Comparison of ENCODE assay signal across 7 cellular contexts in genomic region chr2:111838992-111839391, GRCh38. TPM values are rescaled to one million over a fixed set of nuclear protein-coding genes. Genes with fewer than 3 reads are reported as not detected.
DNase-seq lines count a peak whose midpoint lies in the region; ATAC-seq and TF ChIP-seq lines count a peak whose summit lies in the region.
"Not testable (repeated sequence)": the region's sequence is repeated elsewhere in the genome, so short reads cannot be mapped to it uniquely, and the experiment has no call there.

No MANE protein-coding gene starts in this region.

- peaks cover 68% of the 10 kb centered on the region for H3K36me3 Mint-ChIP-seq in CD4-positive, alpha-beta T cell (ENCODE audit: low read depth)
- H3K36me3 Mint-ChIP-seq in activated CD4-positive, alpha-beta T cell treated with anti-CD3 and anti-CD28 coated beads for 36 hours (ENCODE audit: low read depth): peaks cover 19% of the 10 kb centered on the region
- H3K36me3 Mint-ChIP-seq in activated T-helper 1 cell treated with anti-CD3 and anti-CD28 coated beads, Interleukin-12 subunit alpha, Interleukin-12 subunit beta, Interleukin-2, Interleukin-4 antibody, amounts not matched to agents 30 ng/mL and 10 ng/mL and 1 ng/mL, durations not matched to agents 14 hours and 24 hours and 36 hours (ENCODE audit: low read depth): peaks cover 31% of the 10 kb centered on the region
- H3K36me3 Mint-ChIP-seq in chondrocyte (ENCODE audit: low read depth): not testable (repeated sequence)
- H3K36me3 Mint-ChIP-seq in mesothelial cell of epicardium: peaks cover 18% of the 10 kb centered on the region
- peaks cover 13% of the 10 kb centered on the region for H3K36me3 Mint-ChIP-seq in osteocyte (ENCODE audit: unreplicated experiment)

- CTCF ChIA-PET in CD4-positive, alpha-beta T cell (lab: Charles Lee); activated CD4-positive, alpha-beta T cell treated with anti-CD3 and anti-CD28 coated beads for 36 hours (lab: Charles Lee): not testable (repeated sequence)

- not testable (repeated sequence) for H3K9me3 ChIP-seq in CD4-positive, alpha-beta T cell (ENCODE audit: control insufficient read depth, low read length)

- intact Hi-C loops in CD4-positive, alpha-beta T cell (cut with DNase I, micrococcal nuclease); activated CD4-positive, alpha-beta T cell treated with anti-CD3 and anti-CD28 coated beads for 36 hours (cut with DNase I, micrococcal nuclease); activated T-helper 1 cell treated with anti-CD3 and anti-CD28 coated beads, Interleukin-12 subunit alpha, Interleukin-12 subunit beta, Interleukin-2, Interleukin-4 antibody, amounts not matched to agents 30 ng/mL and 10 ng/mL and 1 ng/mL, durations not matched to agents 14 hours and 24 hours and 36 hours (cut with micrococcal nuclease): not testable (repeated sequence)

- POLR2A ChIA-PET in CD4-positive, alpha-beta T cell (lab: Charles Lee); activated CD4-positive, alpha-beta T cell treated with anti-CD3 and anti-CD28 coated beads for 36 hours (lab: Charles Lee): not testable (repeated sequence)

- not testable (repeated sequence) for H3K27me3 ChIP-seq in CD4-positive, alpha-beta T cell (ENCODE audit: control insufficient read depth, insufficient read depth, low read length)

- not testable (repeated sequence) for H3K4me3 Mint-ChIP-seq in CD4-positive, alpha-beta T cell; activated CD4-positive, alpha-beta T cell treated with anti-CD3 and anti-CD28 coated beads for 36 hours; activated T-helper 1 cell treated with anti-CD3 and anti-CD28 coated beads, Interleukin-12 subunit alpha, Interleukin-12 subunit beta, Interleukin-2, Interleukin-4 antibody, amounts not matched to agents 30 ng/mL and 10 ng/mL and 1 ng/mL, durations not matched to agents 14 hours and 24 hours and 36 hours; chondrocyte (ENCODE audit: unreplicated experiment); mesothelial cell of epicardium; osteocyte (ENCODE audit: unreplicated experiment)

- H3K9me3 Mint-ChIP-seq in CD4-positive, alpha-beta T cell; activated CD4-positive, alpha-beta T cell treated with anti-CD3 and anti-CD28 coated beads for 36 hours (ENCODE audit: low read depth); activated T-helper 1 cell treated with anti-CD3 and anti-CD28 coated beads, Interleukin-12 subunit alpha, Interleukin-12 subunit beta, Interleukin-2, Interleukin-4 antibody, amounts not matched to agents 30 ng/mL and 10 ng/mL and 1 ng/mL, durations not matched to agents 14 hours and 24 hours and 36 hours; chondrocyte (ENCODE audit: low read depth); mesothelial cell of epicardium; osteocyte (ENCODE audit: unreplicated experiment): not testable (repeated sequence)

- not testable (repeated sequence) for H3K4me1 Mint-ChIP-seq in CD4-positive, alpha-beta T cell (ENCODE audit: low read depth); activated CD4-positive, alpha-beta T cell treated with anti-CD3 and anti-CD28 coated beads for 36 hours
- peaks cover 14% of the 10 kb centered on the region for H3K4me1 Mint-ChIP-seq in activated T-helper 1 cell treated with anti-CD3 and anti-CD28 coated beads, Interleukin-12 subunit alpha, Interleukin-12 subunit beta, Interleukin-2, Interleukin-4 antibody, amounts not matched to agents 30 ng/mL and 10 ng/mL and 1 ng/mL, durations not matched to agents 14 hours and 24 hours and 36 hours (ENCODE audit: low read depth)
- peaks cover 35% of the 10 kb centered on the region for H3K4me1 Mint-ChIP-seq in chondrocyte (ENCODE audit: low read depth)
- H3K4me1 Mint-ChIP-seq in mesothelial cell of epicardium: peaks cover 17% of the 10 kb centered on the region
- H3K4me1 Mint-ChIP-seq in osteocyte (ENCODE audit: unreplicated experiment): peaks cover 31% of the 10 kb centered on the region

- peak overlapping the region; percentile 22 for H3K27ac Mint-ChIP-seq in CD4-positive, alpha-beta T cell
- peak overlapping the region; percentile 37 for H3K27ac Mint-ChIP-seq in activated CD4-positive, alpha-beta T cell treated with anti-CD3 and anti-CD28 coated beads for 36 hours
- H3K27ac Mint-ChIP-seq in activated T-helper 1 cell treated with anti-CD3 and anti-CD28 coated beads, Interleukin-12 subunit alpha, Interleukin-12 subunit beta, Interleukin-2, Interleukin-4 antibody, amounts not matched to agents 30 ng/mL and 10 ng/mL and 1 ng/mL, durations not matched to agents 14 hours and 24 hours and 36 hours: peak overlapping the region; percentile 21
- H3K27ac Mint-ChIP-seq in chondrocyte (ENCODE audit: unreplicated experiment) (peak overlapping the region; percentile 80), mesothelial cell of epicardium (peak overlapping the region; percentile 15), osteocyte (ENCODE audit: unreplicated experiment) (peak overlapping the region; percentile 85)

- DNase-seq in CD4-positive, alpha-beta T cell; activated CD4-positive, alpha-beta T cell treated with anti-CD3 and anti-CD28 coated beads for 36 hours; activated T-helper 1 cell treated with anti-CD3 and anti-CD28 coated beads, Interleukin-12 subunit alpha, Interleukin-12 subunit beta, Interleukin-2, Interleukin-4 antibody, amounts not matched to agents 30 ng/mL and 10 ng/mL and 1 ng/mL, durations not matched to agents 14 hours and 24 hours and 36 hours (ENCODE audit: low spot score); chondrocyte (ENCODE audit: low spot score); mesothelial cell of epicardium (ENCODE audit: low spot score in 2 of 2, unreplicated experiment in 2 of 2); osteocyte (ENCODE audit: extremely low spot score, unreplicated experiment): not testable (repeated sequence)
- DNase-seq in HuH-7 (ENCODE audit: low spot score): peak; percentile 1

- not testable (repeated sequence) for TF ChIP-seq CTCF in CD4-positive, alpha-beta T cell (IDR thresholded peaks at IDR 0.05); chondrocyte (IDR thresholded peaks at IDR 0.05); mesothelial cell of epicardium (IDR thresholded peaks at IDR 0.05; ENCODE audit: unreplicated experiment); osteocyte (IDR thresholded peaks at IDR 0.05)

- not testable (repeated sequence) for H3K27me3 Mint-ChIP-seq in CD4-positive, alpha-beta T cell; activated CD4-positive, alpha-beta T cell treated with anti-CD3 and anti-CD28 coated beads for 36 hours; activated T-helper 1 cell treated with anti-CD3 and anti-CD28 coated beads, Interleukin-12 subunit alpha, Interleukin-12 subunit beta, Interleukin-2, Interleukin-4 antibody, amounts not matched to agents 30 ng/mL and 10 ng/mL and 1 ng/mL, durations not matched to agents 14 hours and 24 hours and 36 hours (ENCODE audit: insufficient read depth); chondrocyte (ENCODE audit: low read depth); mesothelial cell of epicardium (ENCODE audit: low read depth); osteocyte (ENCODE audit: unreplicated experiment)

- H3K27ac ChIP-seq in CD4-positive, alpha-beta T cell (ENCODE audit: low read depth, low read length): not testable (repeated sequence)

- not testable (repeated sequence) for ATAC-seq in CD4-positive, alpha-beta T cell (ENCODE audit: poor library complexity); activated CD4-positive, alpha-beta T cell treated with anti-CD3 and anti-CD28 coated beads for 36 hours

RNA-seq across cellular contexts. Expression of gene ANAPC1, which starts 45.0 kb away (rescaled TPM):
- total RNA-seq in CD4-positive, alpha-beta T cell: 10 to 100 TPM; 34.0 to 39.5 TPM
- total RNA-seq in activated CD4-positive, alpha-beta T cell treated with anti-CD3 and anti-CD28 coated beads for 36 hours: 100 to 1,000 TPM in 1 of 2 experiments, 10 to 100 TPM in 1; 85.1 to 113 TPM
- total RNA-seq in activated T-helper 1 cell treated with anti-CD3 and anti-CD28 coated beads, Interleukin-12 subunit alpha, Interleukin-12 subunit beta, Interleukin-2, Interleukin-4 antibody, amounts not matched to agents 30 ng/mL and 10 ng/mL and 1 ng/mL, durations not matched to agents 14 hours and 24 hours and 36 hours: 120 and 126 TPM in 2 replicates
- total RNA-seq in chondrocyte (20.7 to 33.9 TPM (median 21.7 TPM) in 3 replicates), mesothelial cell of epicardium (54.0 to 56.5 TPM (median 54.0 TPM) in 3 replicates), osteocyte (28.8 and 33.5 TPM in 2 replicates)

RNA-seq across cellular contexts. Expression of gene MERTK, which starts 59.4 kb away (rescaled TPM):
- total RNA-seq in CD4-positive, alpha-beta T cell: under 1 TPM; 0.08 to 0.19 TPM
- total RNA-seq in activated CD4-positive, alpha-beta T cell treated with anti-CD3 and anti-CD28 coated beads for 36 hours: 1 to 10 TPM in 1 of 2 experiments, under 1 TPM in 1; 0.94 to 1.4 TPM
- total RNA-seq in activated T-helper 1 cell treated with anti-CD3 and anti-CD28 coated beads, Interleukin-12 subunit alpha, Interleukin-12 subunit beta, Interleukin-2, Interleukin-4 antibody, amounts not matched to agents 30 ng/mL and 10 ng/mL and 1 ng/mL, durations not matched to agents 14 hours and 24 hours and 36 hours: 1.3 and 1.9 TPM in 2 replicates
- total RNA-seq in chondrocyte: 3.1 to 6.4 TPM (median 3.2 TPM) in 3 replicates
- total RNA-seq in mesothelial cell of epicardium: 25.1 to 27.3 TPM (median 27.1 TPM) in 3 replicates
- total RNA-seq in osteocyte: 1.2 and 1.5 TPM in 2 replicates

Comparison
In these comparisons a context has a peak if more than half of its experiments do, and no peak if none do; other contexts are left out.
1. H3K27ac Mint-ChIP-seq: peak in every context shown above with its lines; median percentile 85 in osteocyte; 80 in chondrocyte; 37 in activated CD4-positive, alpha-beta T cell treated with anti-CD3 and anti-CD28 coated beads for 36 hours; 22 in CD4-positive, alpha-beta T cell; 21 in activated T-helper 1 cell treated with anti-CD3 and anti-CD28 coated beads, Interleukin-12 subunit alpha, Interleukin-12 subunit beta, Interleukin-2, Interleukin-4 antibody, amounts not matched to agents 30 ng/mL and 10 ng/mL and 1 ng/mL, durations not matched to agents 14 hours and 24 hours and 36 hours; 15 in mesothelial cell of epicardium.